1 cellular context compared by ENCODE assay signal in the genomic region with DNA sequence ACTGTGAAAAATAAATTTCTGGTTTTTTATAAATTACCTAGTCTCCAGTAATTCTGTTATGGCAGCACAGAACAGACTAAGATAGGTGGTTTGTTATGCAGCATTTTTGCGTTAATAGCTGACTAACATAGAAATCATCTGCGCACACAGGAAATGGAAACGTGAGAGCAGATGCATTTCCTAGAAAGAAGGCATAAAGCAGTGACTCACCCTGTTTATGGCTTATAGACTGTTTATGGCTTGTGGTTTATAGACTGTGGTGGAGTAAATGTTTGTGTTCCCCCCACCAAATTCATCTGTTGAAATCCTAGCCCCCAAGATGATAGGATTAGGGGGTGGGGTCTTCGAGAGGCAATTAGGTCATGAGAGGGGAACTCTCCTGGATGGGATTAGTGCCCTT.
TF ChIP-seq lines count a peak whose summit lies in the region.

No MANE protein-coding gene starts in this region.

TF ChIP-seq in HEK293, 187 proteins besides CTCF, POLR2A, EP300 and RAD21 (continued from another document):
- TF ChIP-seq ZNF830 (tag by site-specific recombination; IDR thresholded peaks at IDR 0.05; ENCODE audit: low read depth) (no peak), GLIS2 (tag by site-specific recombination; IDR thresholded peaks at IDR 0.05) (no peak), PRDM10 (tag by site-specific recombination; IDR thresholded peaks at IDR 0.05) (peak; percentile 36), KLF16 (tag by site-specific recombination; IDR thresholded peaks at IDR 0.05) (peak; percentile 68; the same call in 1 of the 2 replicates), ZNF600 (tag by site-specific recombination; IDR thresholded peaks at IDR 0.05) (peak; percentile 76), ZNF292 (tag by site-specific recombination; IDR thresholded peaks at IDR 0.05; ENCODE audit: borderline replicate concordance, low read depth) (no peak), SCRT2 (tag by site-specific recombination; IDR thresholded peaks at IDR 0.05) (peak; percentile 85), ZNF473 (tag by site-specific recombination; IDR thresholded peaks at IDR 0.05) (no peak), ZNF2 (tag by site-specific recombination; IDR thresholded peaks at IDR 0.05) (no peak), ZNF335 (tag by site-specific recombination; conservative IDR thresholded peaks at IDR 0.05) (0 out of 2 replicates have a peak, but pooled peaks have one; percentile 15), ZBTB49 (tag by site-specific recombination; IDR thresholded peaks at IDR 0.05; ENCODE audit: low read depth) (no peak), ZXDB (tag by site-specific recombination; IDR thresholded peaks at IDR 0.05) (0 out of 2 replicates have a peak, but pooled peaks have one; percentile 30), OVOL3 (tag by site-specific recombination; IDR thresholded peaks at IDR 0.05) (no peak), ZSCAN23 (tag by site-specific recombination; IDR thresholded peaks at IDR 0.05) (no peak), ZNF510 (tag by site-specific recombination; IDR thresholded peaks at IDR 0.05; ENCODE audit: insufficient replicate concordance) (peak; percentile 6), ZNF324 (tag by site-specific recombination; IDR thresholded peaks at IDR 0.05) (peak; percentile 25; the same call in 1 of the 2 replicates), GLI4 (tag by site-specific recombination; IDR thresholded peaks at IDR 0.05) (no peak), KLF9 (tag by site-specific recombination; IDR thresholded peaks at IDR 0.05; ENCODE audit: low read depth) (no peak), ZNF426 (tag by site-specific recombination; IDR thresholded peaks at IDR 0.05) (no peak), ZEB2 (tag by site-specific recombination; IDR thresholded peaks at IDR 0.05) (0 out of 2 replicates have a peak, but pooled peaks have one; percentile 30), ZNF132 (tag by site-specific recombination; IDR thresholded peaks at IDR 0.05; ENCODE audit: borderline replicate concordance) (no peak), ZNF629 (tag by site-specific recombination; IDR thresholded peaks at IDR 0.05) (peak; percentile 82), ZNF792 (tag by site-specific recombination; IDR thresholded peaks at IDR 0.05) (no peak), MZF1 (tag by site-specific recombination; IDR thresholded peaks at IDR 0.05; ENCODE audit: borderline replicate concordance) (peak; percentile 32; the same call in 1 of the 2 replicates), ZNF23 (tag by site-specific recombination; IDR thresholded peaks at IDR 0.05; ENCODE audit: borderline replicate concordance) (no peak), ZNF26 (tag by site-specific recombination; IDR thresholded peaks at IDR 0.05) (0 out of 2 replicates have a peak, but pooled peaks have one; percentile 30), ZNF843 (tag by site-specific recombination; IDR thresholded peaks at IDR 0.05) (peak; percentile 33; the same call in 1 of the 2 replicates), ZFP37 (tag by site-specific recombination; IDR thresholded peaks at IDR 0.05) (peak; percentile 27; the same call in 1 of the 2 replicates), ZBTB21 (tag by site-specific recombination; IDR thresholded peaks at IDR 0.05) (peak; percentile 76), ZNF530 (tag by site-specific recombination; IDR thresholded peaks at IDR 0.05; ENCODE audit: low read depth) (no peak), ZNF302 (tag by site-specific recombination; IDR thresholded peaks at IDR 0.05; ENCODE audit: low read depth) (no peak), ZFP69B (tag by site-specific recombination; IDR thresholded peaks at IDR 0.05) (no peak), SP3 (tag by site-specific recombination; IDR thresholded peaks at IDR 0.05) (peak; percentile 47; the same call in 1 of the 2 replicates), ZNF248 (tag by site-specific recombination; IDR thresholded peaks at IDR 0.05) (no peak)
- TF ChIP-seq, protein P1, sequence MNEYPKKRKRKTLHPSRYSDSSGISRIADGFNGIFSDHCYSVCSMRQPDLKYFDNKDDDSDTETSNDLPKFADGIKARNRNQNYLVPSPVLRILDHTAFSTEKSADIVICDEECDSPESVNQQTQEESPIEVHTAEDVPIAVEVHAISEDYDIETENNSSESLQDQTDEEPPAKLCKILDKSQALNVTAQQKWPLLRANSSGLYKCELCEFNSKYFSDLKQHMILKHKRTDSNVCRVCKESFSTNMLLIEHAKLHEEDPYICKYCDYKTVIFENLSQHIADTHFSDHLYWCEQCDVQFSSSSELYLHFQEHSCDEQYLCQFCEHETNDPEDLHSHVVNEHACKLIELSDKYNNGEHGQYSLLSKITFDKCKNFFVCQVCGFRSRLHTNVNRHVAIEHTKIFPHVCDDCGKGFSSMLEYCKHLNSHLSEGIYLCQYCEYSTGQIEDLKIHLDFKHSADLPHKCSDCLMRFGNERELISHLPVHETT (tag by site-specific recombination; IDR thresholded peaks at IDR 0.05), result peak; percentile 89
- TF ChIP-seq, protein P2, sequence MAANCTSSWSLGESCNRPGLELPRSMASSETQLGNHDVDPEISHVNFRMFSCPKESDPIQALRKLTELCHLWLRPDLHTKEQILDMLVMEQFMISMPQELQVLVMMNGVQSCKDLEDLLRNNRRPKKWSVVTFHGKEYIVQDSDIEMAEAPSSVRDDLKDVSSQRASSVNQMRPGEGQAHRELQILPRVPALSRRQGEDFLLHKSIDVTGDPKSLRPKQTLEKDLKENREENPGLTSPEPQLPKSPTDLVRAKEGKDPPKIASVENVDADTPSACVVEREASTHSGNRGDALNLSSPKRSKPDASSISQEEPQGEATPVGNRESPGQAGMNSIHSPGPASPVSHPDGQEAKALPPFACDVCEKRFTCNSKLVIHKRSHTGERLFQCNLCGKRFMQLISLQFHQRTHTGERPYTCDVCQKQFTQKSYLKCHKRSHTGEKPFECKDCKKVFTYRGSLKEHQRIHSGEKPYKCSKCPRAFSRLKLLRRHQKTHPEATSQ (tag by site-specific recombination; IDR thresholded peaks at IDR 0.05), result no peak
